In genomic region chr14:81406863-81407262, GRCh38 we compare ENCODE assay signal across 14 cellular contexts. TPM values are rescaled to one million over a fixed set of nuclear protein-coding genes. Genes with fewer than 3 reads are reported as not detected.
DNase-seq lines count a peak whose midpoint lies in the region; ATAC-seq and TF ChIP-seq lines count a peak whose summit lies in the region.
"Had no signal": no experiment of that assay in that cellular context is flagged by ENCODE, and none has a peak within 500 bp of the region (broad histone marks: within the 10 kb centered on the region; RNA-seq: fewer than 3 reads in every experiment).

No MANE protein-coding gene starts in this region.

- peaks cover 3% of the 10 kb centered on the region for H3K36me3 Mint-ChIP-seq in WTC11

- H3K9me3 ChIP-seq in testis: no peaks in the 10 kb centered on the region
- H3K9me3 ChIP-seq: ascending aorta had no signal

- CTCF ChIA-PET in WTC11 (lab: Charles Lee): interaction anchor here (1.1 kb wide), 1 partner anchor 143 kb away, joined by 3 read pairs; no protein-coding TSS in a partner anchor

- intact Hi-C loops in testis (cut with DNase I; ENCODE audit: low total_unique reads): no loop called here

- H3K36me3 ChIP-seq in testis (ENCODE audit: low read depth, missing control alignments): no peaks in the 10 kb centered on the region
- H3K36me3 ChIP-seq: ascending aorta had no signal

- TF ChIP-seq POLR2A in testis (IDR thresholded peaks at IDR 0.05): no peak

- H3K4me1 ChIP-seq in testis: peaks cover 4% of the 10 kb centered on the region
- H3K4me1 ChIP-seq: ascending aorta had no signal

- 0 out of 2 replicates have a peak overlapping the region, but pooled peaks have one; percentile 27 for H3K27ac Mint-ChIP-seq in WTC11
- H3K27ac Mint-ChIP-seq: nephron progenitor cell had no signal

- H3K4me3 Mint-ChIP-seq in WTC11: no peak overlapping the region
- H3K4me3 Mint-ChIP-seq: nephron progenitor cell had no signal

- H3K27me3 ChIP-seq in testis: no peaks in the 10 kb centered on the region
- H3K27me3 ChIP-seq: ascending aorta had no signal

- H3K27me3 Mint-ChIP-seq in WTC11 (ENCODE audit: low read depth): no peaks in the 10 kb centered on the region

- POLR2A ChIA-PET in WTC11 (lab: Charles Lee): interaction anchor here (0.8 kb wide), 1 partner anchor 39 kb away, joined by 3 read pairs; no protein-coding TSS in a partner anchor

- no peak overlapping the region for H3K27ac ChIP-seq in testis
- H3K27ac ChIP-seq: ascending aorta, epithelial cell of prostate, WERI-Rb-1 had no signal

- no peaks in the 10 kb centered on the region for H3K9me3 Mint-ChIP-seq in WTC11

- H3K4me3 ChIP-seq in fibroblast of villous mesenchyme (ENCODE audit: low read depth, low read length): no peak overlapping the region
- H3K4me3 ChIP-seq in testis: no peak overlapping the region
- H3K4me3 ChIP-seq: ascending aorta had no signal

- WGBS in testis, 2 donors: 34 to 68% methylated on average over 4 of the region's 4 CpGs

- DNase-seq in KBM-7: peak; percentile 39
- no peak for DNase-seq in WTC11 (ENCODE audit: low spot score)
- DNase-seq in fibroblast of villous mesenchyme (ENCODE audit: low read depth): peak; percentile 47
- DNase-seq in testis: peak; percentile 32
- no peak for DNase-seq in stimulated activated naive CD4-positive, alpha-beta T cell (lab: John Stamatoyannopoulos, UW)
- DNase-seq in GM03348 (ENCODE audit: low spot score): no peak
- DNase-seq: activated T-cell treated with anti-CD3 and anti-CD28 coated beads, Interleukin-2, amount 50 U/mL, for 1 hour; NCI-H2081 treated with DMSO at 0.1 percent for 48 hours; nephron progenitor cell; stimulated activated CD8-positive, alpha-beta memory T cell treated with anti-CD3 and anti-CD28 coated beads, Interleukin-4, amount 100 ng/mL, for 48 hours; WERI-Rb-1 had no signal

- TF ChIP-seq CTCF in WTC11 (IDR thresholded peaks at IDR 0.05) (no peak), fibroblast of villous mesenchyme (IDR thresholded peaks at IDR 0.05; ENCODE audit: insufficient read depth, low read depth, low read length) (no peak), testis (IDR thresholded peaks at IDR 0.05) (no peak)

- ATAC-seq in WTC11 (no peak), GM18870 (IDR thresholded peaks at IDR 0.05; ENCODE audit: unreplicated experiment) (no peak)

- peaks cover 14% of the 10 kb centered on the region for H3K4me1 Mint-ChIP-seq in WTC11
- H3K4me1 Mint-ChIP-seq: nephron progenitor cell had no signal

- in situ Hi-C loops in KBM-7 (cut with MboI; ENCODE audit: low pct_unique_long_range_greater_than_20kb, low sequenced_read_pairs): no loop called here

TF ChIP-seq in WTC11, 78 proteins besides CTCF, POLR2A, EP300 and RAD21:
- TF ChIP-seq NR2C2 (CRISPR knock-in tag; IDR thresholded peaks at IDR 0.05): no peak
- TF ChIP-seq JUN (CRISPR knock-in tag; IDR thresholded peaks at IDR 0.05): no peak
- TF ChIP-seq, protein P1, sequence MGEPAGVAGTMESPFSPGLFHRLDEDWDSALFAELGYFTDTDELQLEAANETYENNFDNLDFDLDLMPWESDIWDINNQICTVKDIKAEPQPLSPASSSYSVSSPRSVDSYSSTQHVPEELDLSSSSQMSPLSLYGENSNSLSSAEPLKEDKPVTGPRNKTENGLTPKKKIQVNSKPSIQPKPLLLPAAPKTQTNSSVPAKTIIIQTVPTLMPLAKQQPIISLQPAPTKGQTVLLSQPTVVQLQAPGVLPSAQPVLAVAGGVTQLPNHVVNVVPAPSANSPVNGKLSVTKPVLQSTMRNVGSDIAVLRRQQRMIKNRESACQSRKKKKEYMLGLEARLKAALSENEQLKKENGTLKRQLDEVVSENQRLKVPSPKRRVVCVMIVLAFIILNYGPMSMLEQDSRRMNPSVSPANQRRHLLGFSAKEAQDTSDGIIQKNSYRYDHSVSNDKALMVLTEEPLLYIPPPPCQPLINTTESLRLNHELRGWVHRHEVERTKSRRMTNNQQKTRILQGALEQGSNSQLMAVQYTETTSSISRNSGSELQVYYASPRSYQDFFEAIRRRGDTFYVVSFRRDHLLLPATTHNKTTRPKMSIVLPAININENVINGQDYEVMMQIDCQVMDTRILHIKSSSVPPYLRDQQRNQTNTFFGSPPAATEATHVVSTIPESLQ (CRISPR knock-in tag; IDR thresholded peaks at IDR 0.05): no peak
- no peak for TF ChIP-seq IRF1 (CRISPR knock-in tag; IDR thresholded peaks at IDR 0.05)
- TF ChIP-seq RELA (CRISPR knock-in tag; IDR thresholded peaks at IDR 0.05; ENCODE audit: borderline replicate concordance): no peak
- TF ChIP-seq, protein P2, sequence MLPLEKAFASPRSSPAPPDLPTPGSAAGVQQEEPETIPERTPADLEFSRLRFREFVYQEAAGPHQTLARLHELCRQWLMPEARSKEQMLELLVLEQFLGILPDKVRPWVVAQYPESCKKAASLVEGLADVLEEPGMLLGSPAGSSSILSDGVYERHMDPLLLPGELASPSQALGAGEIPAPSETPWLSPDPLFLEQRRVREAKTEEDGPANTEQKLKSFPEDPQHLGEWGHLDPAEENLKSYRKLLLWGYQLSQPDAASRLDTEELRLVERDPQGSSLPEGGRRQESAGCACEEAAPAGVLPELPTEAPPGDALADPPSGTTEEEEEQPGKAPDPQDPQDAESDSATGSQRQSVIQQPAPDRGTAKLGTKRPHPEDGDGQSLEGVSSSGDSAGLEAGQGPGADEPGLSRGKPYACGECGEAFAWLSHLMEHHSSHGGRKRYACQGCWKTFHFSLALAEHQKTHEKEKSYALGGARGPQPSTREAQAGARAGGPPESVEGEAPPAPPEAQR (CRISPR knock-in tag; IDR thresholded peaks at IDR 0.05): no peak
- no peak for TF ChIP-seq ZNF317 (CRISPR knock-in tag; IDR thresholded peaks at IDR 0.05; ENCODE audit: borderline replicate concordance, low read depth)
- TF ChIP-seq FOXP1 (CRISPR knock-in tag; IDR thresholded peaks at IDR 0.05; ENCODE audit: borderline replicate concordance): no peak
- no peak for TF ChIP-seq ZNF281 (CRISPR knock-in tag; IDR thresholded peaks at IDR 0.05)
- no peak for TF ChIP-seq NFATC4 (CRISPR knock-in tag; IDR thresholded peaks at IDR 0.05)
- TF ChIP-seq MXD4 (CRISPR knock-in tag; IDR thresholded peaks at IDR 0.05; ENCODE audit: borderline replicate concordance): no peak
- no peak for TF ChIP-seq IRF2 (CRISPR knock-in tag; IDR thresholded peaks at IDR 0.05; ENCODE audit: borderline replicate concordance, low read depth)
- TF ChIP-seq GRHL2 (CRISPR knock-in tag; IDR thresholded peaks at IDR 0.05; ENCODE audit: insufficient replicate concordance, severe bottlenecking): no peak
- TF ChIP-seq TP53 (CRISPR knock-in tag; IDR thresholded peaks at IDR 0.05): no peak
- TF ChIP-seq GABPB1 (CRISPR knock-in tag; IDR thresholded peaks at IDR 0.05): no peak
- no peak for TF ChIP-seq ZNF138 (CRISPR knock-in tag; conservative IDR thresholded peaks at IDR 0.05)

RNA-seq across cellular contexts. Expression of gene STON2, which starts 6.7 kb away (rescaled TPM):
- 43.0 to 69.2 TPM (median 45.2 TPM) in 3 replicates for total RNA-seq in WTC11 (2021)
- total RNA-seq in fibroblast of villous mesenchyme: 0.32 TPM in 1 of 2 replicates, not detected in the other
- 10 to 100 TPM; 22.8 to 38.5 TPM for total RNA-seq in testis
- 8.3 TPM for polyA plus RNA-seq in testis (ENCODE audit: insufficient read depth, low read depth, low replicate concordance)

Comparison
In these comparisons a context has a peak if more than half of its experiments do, and no peak if none do; other contexts are left out.
1. DNase-seq: peak in KBM-7 (single experiment), fibroblast of villous mesenchyme (single experiment) and testis (single experiment); none in WTC11 (single experiment), stimulated activated naive CD4-positive, alpha-beta T cell (0 of 6) and GM03348 (single experiment).
2. RNA of gene STON2, which starts 6.7 kb away (total RNA-seq): 43.0 to 69.2 TPM in WTC11 and 22.8 to 38.5 TPM in testis; 0.32 TPM in fibroblast of villous mesenchyme; every median in the first group is over 10 times any median in the second.